In the genomic region with DNA sequence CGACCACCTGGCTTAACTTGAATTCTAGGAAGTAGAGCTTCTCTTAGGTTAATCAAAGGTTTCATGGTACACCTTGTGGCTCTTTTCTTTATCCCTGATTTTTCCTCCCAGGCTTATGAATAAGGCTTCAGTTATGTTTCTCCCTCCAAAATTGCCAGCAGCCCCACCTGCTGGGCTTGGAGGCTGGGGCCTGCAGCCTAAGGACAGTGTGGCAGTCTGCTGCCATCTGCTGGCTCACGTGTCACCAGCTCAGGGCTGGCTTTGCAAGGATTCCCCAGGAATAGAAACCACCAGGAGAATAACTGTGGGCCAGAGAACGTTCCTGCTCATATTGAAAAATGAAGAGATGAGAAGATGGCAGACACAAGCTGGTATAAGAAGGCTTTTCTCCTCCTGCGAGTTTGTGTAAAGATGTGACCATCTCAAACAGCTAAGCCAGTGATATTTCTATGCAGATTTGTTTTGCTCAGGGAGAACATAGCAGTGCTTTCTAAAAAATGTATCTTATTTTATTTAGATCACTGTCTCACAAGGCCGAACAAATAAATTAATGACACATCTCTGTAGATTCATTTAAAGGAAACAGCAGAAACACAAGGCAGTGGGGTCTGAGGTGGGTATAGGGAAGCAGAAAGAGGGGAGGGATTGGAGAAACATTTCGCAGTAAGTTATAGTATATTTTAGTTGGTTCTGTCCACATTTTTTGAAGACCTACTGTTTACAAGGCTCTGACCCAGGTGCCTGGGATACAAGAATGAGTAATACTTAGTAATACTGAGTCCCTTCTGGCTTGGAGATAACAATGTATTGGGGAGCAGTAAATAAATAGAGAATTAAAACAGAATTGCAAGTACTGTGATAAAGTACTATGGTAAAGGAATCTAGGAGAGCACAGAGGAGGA, we compare ENCODE assay signal across 8 cellular contexts.
DNase-seq lines count a peak whose midpoint lies in the region; ATAC-seq, FAIRE-seq and TF ChIP-seq lines count a peak whose summit lies in the region.

No MANE protein-coding gene starts in this region.

- no peak overlapping the region for H3K27ac Mint-ChIP-seq in T-helper 2 cell treated with Interferon-gamma antibody and Interleukin-4, amounts not matched to agents 5 μg/mL and 100 μg/mL, for 36 hours

- TF ChIP-seq CTCF in sigmoid colon (IDR thresholded peaks at IDR 0.05) = peak; percentile 97 to 100 (median 99)

- H3K36me3 Mint-ChIP-seq in T-helper 2 cell treated with Interferon-gamma antibody and Interleukin-4, amounts not matched to agents 5 μg/mL and 100 μg/mL, for 36 hours (ENCODE audit: low read depth) = no peaks in the 10 kb centered on the region

- 41% methylated on average over 6 of the region's 6 CpGs for WGBS in right cardiac atrium
- 36 to 42% methylated on average over 6 of the region's 6 CpGs for WGBS in sigmoid colon, 2 donors

- H3K4me3 ChIP-seq in right cardiac atrium (ENCODE audit: low read length) (no peak overlapping the region), sigmoid colon (no peak overlapping the region)

- H3K36me3 ChIP-seq in sigmoid colon = no peaks in the 10 kb centered on the region

- TF ChIP-seq EP300 in sigmoid colon (IDR thresholded peaks at IDR 0.05) = no peak

- H3K9me3 Mint-ChIP-seq in T-helper 2 cell treated with Interferon-gamma antibody and Interleukin-4, amounts not matched to agents 5 μg/mL and 100 μg/mL, for 36 hours = no peaks in the 10 kb centered on the region

- no peak overlapping the region for H3K27ac ChIP-seq in right cardiac atrium (ENCODE audit: low read length)
- no peak overlapping the region for H3K27ac ChIP-seq in sigmoid colon

- peak; percentile 35 for DNase-seq in GM18507 (ENCODE audit: extremely low spot score, insufficient read length, low read depth)
- DNase-seq in NCI-H1930 (lab: John Stamatoyannopoulos, UW) = peak; percentile 67 to 79
- DNase-seq in T-helper 2 cell treated with Interferon-gamma antibody and Interleukin-4, amounts not matched to agents 5 μg/mL and 100 μg/mL, for 36 hours (ENCODE audit: low spot score) = peak; percentile 66
- peak; percentile 2 to 93 (median 82) for DNase-seq in anterior cingulate cortex (lab: John Stamatoyannopoulos, UW)
- DNase-seq in right cardiac atrium = peak; percentile 88 to 96 (median 93)
- peak; percentile 95 for DNase-seq in sigmoid colon

- H3K27me3 ChIP-seq in right cardiac atrium (ENCODE audit: control insufficient read depth, insufficient read depth) (no peaks in the 10 kb centered on the region), sigmoid colon (no peaks in the 10 kb centered on the region)

- H3K9me3 ChIP-seq in right cardiac atrium (ENCODE audit: control insufficient read depth, low read length) (no peaks in the 10 kb centered on the region), sigmoid colon (no peaks in the 10 kb centered on the region)

- peaks cover 25% of the 10 kb centered on the region for H3K4me1 Mint-ChIP-seq in T-helper 2 cell treated with Interferon-gamma antibody and Interleukin-4, amounts not matched to agents 5 μg/mL and 100 μg/mL, for 36 hours (ENCODE audit: low read depth)

- ATAC-seq in HG02973 (IDR thresholded peaks at IDR 0.05; ENCODE audit: unreplicated experiment) = peak; percentile 74
- peak; percentile 96 to 97 for ATAC-seq in right cardiac atrium
- ATAC-seq in HG03097 (IDR thresholded peaks at IDR 0.05; ENCODE audit: low FRiP score, unreplicated experiment) = no peak

- TF ChIP-seq POLR2A in sigmoid colon (IDR thresholded peaks at IDR 0.05) = no peak

- no peak overlapping the region for H3K4me3 Mint-ChIP-seq in T-helper 2 cell treated with Interferon-gamma antibody and Interleukin-4, amounts not matched to agents 5 μg/mL and 100 μg/mL, for 36 hours

- H3K4me1 ChIP-seq in right cardiac atrium (ENCODE audit: control insufficient read depth, insufficient read depth, low read length) = no peaks in the 10 kb centered on the region
- H3K4me1 ChIP-seq in sigmoid colon = peaks cover 0 to 17% (median 2%) of the 10 kb centered on the region in 4 donors

- FAIRE-seq in GM18507 (lab: Jason Lieb, UNC) = peak; percentile 94

- intact Hi-C loops in right cardiac atrium (cut with DNase I) = loop anchor here (2.0 to 5.0 kb wide), 4 partner anchors 281 to 286 kb away; no protein-coding TSS in a partner anchor
- intact Hi-C loops in sigmoid colon (cut with DNase I) = loop anchor here (1.0 kb wide), 1 partner anchor 284 kb away; no protein-coding TSS in a partner anchor

- H3K27me3 Mint-ChIP-seq in T-helper 2 cell treated with Interferon-gamma antibody and Interleukin-4, amounts not matched to agents 5 μg/mL and 100 μg/mL, for 36 hours (ENCODE audit: low read depth) = peaks cover 12% of the 10 kb centered on the region

Comparison
In these comparisons a context has a peak if more than half of its experiments do, and no peak if none do; other contexts are left out.
1. DNase-seq: peak in every context shown above with its lines; median percentile 95 in sigmoid colon; 93 in right cardiac atrium; 82 in anterior cingulate cortex; 73 in NCI-H1930; 66 in T-helper 2 cell treated with Interferon-gamma antibody and Interleukin-4, amounts not matched to agents 5 μg/mL and 100 μg/mL, for 36 hours; 35 in GM18507.